Comparison of ENCODE assay signal across 26 cellular contexts in the genomic region with DNA sequence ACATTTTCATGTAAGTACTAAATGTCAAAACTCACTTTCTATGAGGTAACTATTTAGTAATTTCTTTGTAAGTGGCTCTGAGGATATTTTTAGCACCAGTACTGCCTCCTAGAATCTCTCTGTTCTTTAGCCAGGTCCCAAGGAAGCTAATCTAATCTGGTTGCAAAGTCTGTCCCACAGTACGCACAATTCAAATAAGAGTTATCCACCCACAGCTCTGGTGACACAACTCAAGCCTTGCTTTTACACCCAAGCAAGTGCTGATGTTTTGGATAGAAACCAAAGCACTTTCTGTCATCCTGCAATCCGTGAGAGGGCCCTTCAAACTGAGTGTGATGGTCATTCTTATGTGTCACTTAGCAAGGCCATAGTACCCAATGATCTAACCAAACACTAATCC. TPM values are rescaled to one million over a fixed set of nuclear protein-coding genes. Genes with fewer than 3 reads are reported as not detected.
DNase-seq lines count a peak whose midpoint lies in the region; ATAC-seq and TF ChIP-seq lines count a peak whose summit lies in the region.
"Had no signal": no experiment of that assay in that cellular context is flagged by ENCODE, and none has a peak within 500 bp of the region (broad histone marks: within the 10 kb centered on the region; RNA-seq: fewer than 3 reads in every experiment).

No MANE protein-coding gene starts in this region.

- no peaks in the 10 kb centered on the region for H3K27me3 ChIP-seq in osteoblast (ENCODE audit: insufficient read depth, low read length)
- H3K27me3 ChIP-seq: testis had no signal

- H3K27ac ChIP-seq in osteoblast (ENCODE audit: low read depth, low read length), result no peak overlapping the region
- H3K27ac ChIP-seq: epithelial cell of prostate, HL-60, testis had no signal

- H3K4me3 Mint-ChIP-seq in activated naive CD4-positive, alpha-beta T cell treated with anti-CD3 and anti-CD28 coated beads, Interleukin-2, amount 50 U/mL, for 24 hours, result peak overlapping the region; percentile 12
- H3K4me3 Mint-ChIP-seq: activated naive CD8-positive, alpha-beta T cell treated with anti-CD3 and anti-CD28 coated beads, Interleukin-2, amount 10 ng/mL, durations not matched to agents 7 days and 5 days; stimulated activated effector memory CD8-positive, alpha-beta T cell treated with anti-CD3 and anti-CD28 coated beads, Interleukin-12 subunit alpha, Interleukin-12 subunit beta, amount 100 ng/mL, for 72 hours; T-helper 2 cell treated with Interferon-gamma antibody and Interleukin-4, amounts not matched to agents 5 μg/mL and 100 μg/mL, for 36 hours had no signal

- no peaks in the 10 kb centered on the region for H3K4me1 ChIP-seq in osteoblast (ENCODE audit: insufficient read depth, low read length)
- H3K4me1 ChIP-seq: testis had no signal

- ATAC-seq in Right ventricle myocardium superior (ENCODE audit: poor library complexity) (peak; percentile 92), HG03280 (IDR thresholded peaks at IDR 0.05; ENCODE audit: unreplicated experiment) (no peak)
- ATAC-seq: stimulated activated effector memory CD8-positive, alpha-beta T cell treated with anti-CD3 and anti-CD28 coated beads, Interleukin-12 subunit alpha, Interleukin-12 subunit beta, amount 100 ng/mL, for 72 hours had no signal

- H2AFZ ChIP-seq in osteoblast (ENCODE audit: low read length), result no peak overlapping the region

- no peaks in the 10 kb centered on the region for H3K27me3 Mint-ChIP-seq in activated naive CD4-positive, alpha-beta T cell treated with anti-CD3 and anti-CD28 coated beads, Interleukin-2, amount 50 U/mL, for 24 hours

- no peak for TF ChIP-seq CTCF in osteoblast (IDR thresholded peaks at IDR 0.05; ENCODE audit: extremely low read depth, low read depth, low read length)

- peaks cover 1% of the 10 kb centered on the region for H3K36me3 Mint-ChIP-seq in activated naive CD4-positive, alpha-beta T cell treated with anti-CD3 and anti-CD28 coated beads, Interleukin-2, amount 50 U/mL, for 24 hours

- no peak for DNase-seq in activated naive CD4-positive, alpha-beta T cell (lab: John Stamatoyannopoulos, UW)
- DNase-seq in OCI-M1 (lab: John Stamatoyannopoulos, UW) (peak; percentile 31), Right ventricle myocardium superior (no peak), osteoblast (ENCODE audit: insufficient read length, low spot score, missing footprints) (peak; percentile 51), D341Med (ENCODE audit: low spot score) (no peak)
- DNase-seq: activated naive CD8-positive, alpha-beta T cell treated with anti-CD3 and anti-CD28 coated beads, Interleukin-2, amount 10 ng/mL, durations not matched to agents 7 days and 5 days; activated T-cell treated with anti-CD3 and anti-CD28 coated beads, Interleukin-2, amount 50 U/mL, for 1 hour; C1 segment of cervical spinal cord; effector CD4-positive, alpha-beta T cell; kidney glomerular epithelial cell; NCI-H1092 treated with DMSO at 0.1 percent for 48 hours; NCI-H2029 treated with DMSO at 0.1 percent for 48 hours; NCI-H345; NCI-H748 treated with DMSO at 0.1 percent for 48 hours; nucleus accumbens; RPMI8226; SK-N-SH; stimulated activated CD4-positive, alpha-beta T cell treated with anti-CD3 and anti-CD28 coated beads, Interleukin-2, amount 100 ng/mL, for 48 hours; testis had no signal

- no peak overlapping the region for H3K4me3 ChIP-seq in osteoblast (ENCODE audit: insufficient read depth, low read length)
- H3K4me3 ChIP-seq: smooth muscle cell, testis had no signal

- H3K9me3 ChIP-seq in osteoblast (ENCODE audit: low read depth, low read length), result no peaks in the 10 kb centered on the region
- H3K9me3 ChIP-seq: SK-N-SH, testis had no signal

- no peaks in the 10 kb centered on the region for H3K36me3 ChIP-seq in osteoblast (ENCODE audit: insufficient read depth, low read length)

- H3K4me2 ChIP-seq in osteoblast (ENCODE audit: insufficient read depth, low read length), result no peak overlapping the region
- H3K4me2 ChIP-seq: SK-N-SH, smooth muscle cell had no signal

- peak overlapping the region; percentile 86 for H3K27ac Mint-ChIP-seq in activated naive CD4-positive, alpha-beta T cell treated with anti-CD3 and anti-CD28 coated beads, Interleukin-2, amount 50 U/mL, for 24 hours
- H3K27ac Mint-ChIP-seq: activated naive CD8-positive, alpha-beta T cell treated with anti-CD3 and anti-CD28 coated beads, Interleukin-2, amount 10 ng/mL, durations not matched to agents 7 days and 5 days; stimulated activated effector memory CD8-positive, alpha-beta T cell treated with anti-CD3 and anti-CD28 coated beads, Interleukin-12 subunit alpha, Interleukin-12 subunit beta, amount 100 ng/mL, for 72 hours; T-helper 2 cell treated with Interferon-gamma antibody and Interleukin-4, amounts not matched to agents 5 μg/mL and 100 μg/mL, for 36 hours had no signal

- peaks cover 4% of the 10 kb centered on the region for H3K9me3 Mint-ChIP-seq in activated naive CD4-positive, alpha-beta T cell treated with anti-CD3 and anti-CD28 coated beads, Interleukin-2, amount 50 U/mL, for 24 hours
- H3K9me3 Mint-ChIP-seq: activated naive CD8-positive, alpha-beta T cell treated with anti-CD3 and anti-CD28 coated beads, Interleukin-2, amount 10 ng/mL, durations not matched to agents 7 days and 5 days had no signal

- intact Hi-C loops in Right ventricle myocardium superior (cut with DNase I), result no loop called here

- no peaks in the 10 kb centered on the region for H3K79me2 ChIP-seq in osteoblast (ENCODE audit: insufficient read depth, low read length)

- H4K20me1 ChIP-seq in osteoblast (ENCODE audit: insufficient read depth, low read length), result no peaks in the 10 kb centered on the region

- H3K4me1 Mint-ChIP-seq in activated naive CD4-positive, alpha-beta T cell treated with anti-CD3 and anti-CD28 coated beads, Interleukin-2, amount 50 U/mL, for 24 hours, result peaks cover 93% of the 10 kb centered on the region

RNA-seq across cellular contexts. Expression of a gene that starts 14.5 kb away (rescaled TPM):
- total RNA-seq in Right ventricle myocardium superior, result 8.5 TPM
- total RNA-seq in osteoblast, result not detected in 2 replicates
- total RNA-seq: smooth muscle cell had no signal

RNA-seq across cellular contexts. Expression of a gene that starts 35.3 kb away (rescaled TPM):
- total RNA-seq in Right ventricle myocardium superior (5.6 TPM), osteoblast (not detected in 2 replicates)
- total RNA-seq: smooth muscle cell had no signal

RNA-seq across cellular contexts. Expression of a gene that starts 48.5 kb away (rescaled TPM):
- total RNA-seq in Right ventricle myocardium superior (33.4 TPM), osteoblast (0.72 TPM in 1 of 2 replicates, not detected in the other)

RNA-seq across cellular contexts. Expression of a gene that starts 48.9 kb away (rescaled TPM):
- 27.1 TPM for total RNA-seq in Right ventricle myocardium superior
- total RNA-seq in osteoblast, result not detected in 2 replicates

Comparison
In these comparisons a context has a peak if more than half of its experiments do, and no peak if none do; other contexts are left out.
1. DNase-seq: peak in OCI-M1 (single experiment) and osteoblast (single experiment); none in activated naive CD4-positive, alpha-beta T cell (0 of 4), Right ventricle myocardium superior (single experiment) and D341Med (single experiment).
2. RNA of a gene that starts 48.5 kb away (total RNA-seq): 33.4 TPM in Right ventricle myocardium superior (single experiment); 0.72 TPM in osteoblast; every median in the first group is over 10 times any median in the second.